19 cellular contexts compared by ENCODE assay signal in genomic region chr16:80669673-80670072, GRCh38.
DNase-seq lines count a peak whose midpoint lies in the region; ATAC-seq and TF ChIP-seq lines count a peak whose summit lies in the region.
"Had no signal": no experiment of that assay in that cellular context is flagged by ENCODE, and none has a peak within 500 bp of the region (broad histone marks: within the 10 kb centered on the region; RNA-seq: fewer than 3 reads in every experiment).

No MANE protein-coding gene starts in this region.

- 88 to 90% methylated on average over 5 to 6 of the region's 6 CpGs for WGBS in tibial nerve, 2 donors

- peaks cover 9% of the 10 kb centered on the region for H3K36me3 Mint-ChIP-seq in activated T-cell treated with anti-CD3 and anti-CD28 coated beads, Interleukin-2, amount 50 U/mL, for 24 hours (ENCODE audit: low read depth)
- H3K36me3 Mint-ChIP-seq in activated T-cell treated with anti-CD3 and anti-CD28 coated beads, Interleukin-2, amount 50 U/mL, for 4 hours (ENCODE audit: insufficient read depth), result peaks cover 6% of the 10 kb centered on the region
- H3K36me3 Mint-ChIP-seq in CD8-positive, alpha-beta T cell, result no peaks in the 10 kb centered on the region
- H3K36me3 Mint-ChIP-seq in activated naive CD8-positive, alpha-beta T cell treated with anti-CD3 and anti-CD28 coated beads for 36 hours, result peaks cover 8% of the 10 kb centered on the region
- H3K36me3 Mint-ChIP-seq in naive B cell, result no peaks in the 10 kb centered on the region

- no peak for TF ChIP-seq CTCF in CD8-positive, alpha-beta T cell (IDR thresholded peaks at IDR 0.05)
- TF ChIP-seq CTCF in tibial nerve (IDR thresholded peaks at IDR 0.05), result no peak

- intact Hi-C loops in CD8-positive, alpha-beta T cell (cut with DNase I, micrococcal nuclease), result no loop called here

- no peak for ATAC-seq in activated T-cell treated with anti-CD3 and anti-CD28 coated beads, Interleukin-2, amount 50 U/mL, for 4 hours
- ATAC-seq in CD8-positive, alpha-beta T cell, result no peak
- ATAC-seq in naive B cell (ENCODE audit: low read depth in 2 of 2) (no peak), HG02852 (IDR thresholded peaks at IDR 0.05; ENCODE audit: unreplicated experiment) (no peak)

- no peak for TF ChIP-seq POLR2A in tibial nerve (IDR thresholded peaks at IDR 0.05)

- no peaks in the 10 kb centered on the region for H3K36me3 ChIP-seq in CD8-positive, alpha-beta T cell (ENCODE audit: insufficient read depth, low read length)
- H3K36me3 ChIP-seq in tibial nerve, result no peaks in the 10 kb centered on the region

- H3K4me1 Mint-ChIP-seq in activated T-cell treated with anti-CD3 and anti-CD28 coated beads, Interleukin-2, amount 50 U/mL, for 24 hours (ENCODE audit: low read depth), result peaks cover 18% of the 10 kb centered on the region
- H3K4me1 Mint-ChIP-seq in activated T-cell treated with anti-CD3 and anti-CD28 coated beads, Interleukin-2, amount 50 U/mL, for 4 hours (ENCODE audit: low read depth), result peaks cover 14% of the 10 kb centered on the region
- peaks cover 13% of the 10 kb centered on the region for H3K4me1 Mint-ChIP-seq in CD8-positive, alpha-beta T cell (ENCODE audit: low read depth)
- H3K4me1 Mint-ChIP-seq in activated naive CD8-positive, alpha-beta T cell treated with anti-CD3 and anti-CD28 coated beads for 36 hours, result peaks cover 9% of the 10 kb centered on the region
- H3K4me1 Mint-ChIP-seq in naive B cell, result peaks cover 39 to 40% (median 39%) of the 10 kb centered on the region in 3 donors

- H3K27me3 Mint-ChIP-seq in activated T-cell treated with anti-CD3 and anti-CD28 coated beads, Interleukin-2, amount 50 U/mL, for 24 hours, result no peaks in the 10 kb centered on the region
- no peaks in the 10 kb centered on the region for H3K27me3 Mint-ChIP-seq in activated T-cell treated with anti-CD3 and anti-CD28 coated beads, Interleukin-2, amount 50 U/mL, for 4 hours (ENCODE audit: low read depth)
- H3K27me3 Mint-ChIP-seq in CD8-positive, alpha-beta T cell (ENCODE audit: low read depth), result no peaks in the 10 kb centered on the region
- H3K27me3 Mint-ChIP-seq in activated naive CD8-positive, alpha-beta T cell treated with anti-CD3 and anti-CD28 coated beads for 36 hours, result no peaks in the 10 kb centered on the region
- peaks cover 27 to 39% (median 39%) of the 10 kb centered on the region in 3 donors for H3K27me3 Mint-ChIP-seq in naive B cell

- TF ChIP-seq EP300 in tibial nerve (IDR thresholded peaks at IDR 0.05), result no peak

- no peak overlapping the region for H3K4me3 Mint-ChIP-seq in activated T-cell treated with anti-CD3 and anti-CD28 coated beads, Interleukin-2, amount 50 U/mL, for 24 hours
- no peak overlapping the region for H3K4me3 Mint-ChIP-seq in activated T-cell treated with anti-CD3 and anti-CD28 coated beads, Interleukin-2, amount 50 U/mL, for 4 hours
- H3K4me3 Mint-ChIP-seq in CD8-positive, alpha-beta T cell, result no peak overlapping the region
- H3K4me3 Mint-ChIP-seq in activated naive CD8-positive, alpha-beta T cell treated with anti-CD3 and anti-CD28 coated beads for 36 hours, result no peak overlapping the region
- H3K4me3 Mint-ChIP-seq in naive B cell, result peak overlapping the region in 3 of 8 donors; percentile 22 to 39 (median 24)

- DNase-seq in activated T-cell treated with anti-CD3 and anti-CD28 coated beads, Interleukin-2, amount 50 U/mL, for 24 hours, result no peak
- no peak for DNase-seq in activated T-cell treated with anti-CD3 and anti-CD28 coated beads, Interleukin-2, amount 50 U/mL, for 4 hours
- DNase-seq in CD8-positive, alpha-beta T cell, result no peak
- no peak for DNase-seq in activated naive CD8-positive, alpha-beta T cell treated with anti-CD3 and anti-CD28 coated beads for 36 hours
- no peak for DNase-seq in naive B cell
- DNase-seq in tibial nerve (ENCODE audit: low spot score in 2 of 2), result no peak
- no peak for DNase-seq in AG08396 (ENCODE audit: low spot score)
- DNase-seq: COR-L47, DMS 273 treated with DMSO at 0.1 percent for 48 hours, MV-4-11, NCI-H1694 treated with DMSO at 0.1 percent for 48 hours, NCI-H2107, NCI-H524, NCI-H82, PC-9, SIG-M5 had no signal

- no peaks in the 10 kb centered on the region for H3K9me3 ChIP-seq in CD8-positive, alpha-beta T cell (ENCODE audit: low read length)
- no peaks in the 10 kb centered on the region for H3K9me3 ChIP-seq in tibial nerve

- no peak overlapping the region for H3K27ac ChIP-seq in CD8-positive, alpha-beta T cell (ENCODE audit: low read depth, low read length)
- H3K27ac ChIP-seq in tibial nerve, result no peak overlapping the region
- H3K27ac ChIP-seq: KMS-11, PC-9, RWPE1 had no signal

- no peaks in the 10 kb centered on the region for H3K27me3 ChIP-seq in CD8-positive, alpha-beta T cell (ENCODE audit: insufficient read depth, low read length)
- no peaks in the 10 kb centered on the region for H3K27me3 ChIP-seq in tibial nerve

- POLR2A ChIA-PET in CD8-positive, alpha-beta T cell (lab: Charles Lee), result interaction anchor here (1.1 kb wide), 1 partner anchor 90 kb away, joined by 3 read pairs; no protein-coding TSS in a partner anchor

- H3K27ac Mint-ChIP-seq in activated T-cell treated with anti-CD3 and anti-CD28 coated beads, Interleukin-2, amount 50 U/mL, for 24 hours, result peak overlapping the region; percentile 79
- H3K27ac Mint-ChIP-seq in CD8-positive, alpha-beta T cell, result peak overlapping the region; percentile 1
- H3K27ac Mint-ChIP-seq in activated naive CD8-positive, alpha-beta T cell treated with anti-CD3 and anti-CD28 coated beads for 36 hours, result peak overlapping the region; percentile 79
- H3K27ac Mint-ChIP-seq in naive B cell, result peak overlapping the region in 4 of 6 donors; percentile 29 to 88 (median 68)

- H3K4me1 ChIP-seq in CD8-positive, alpha-beta T cell (ENCODE audit: insufficient read depth, low read length), result no peaks in the 10 kb centered on the region
- H3K4me1 ChIP-seq in tibial nerve, result no peaks in the 10 kb centered on the region

- H3K9me3 Mint-ChIP-seq in activated T-cell treated with anti-CD3 and anti-CD28 coated beads, Interleukin-2, amount 50 U/mL, for 24 hours, result peaks cover 8% of the 10 kb centered on the region
- peaks cover 4% of the 10 kb centered on the region for H3K9me3 Mint-ChIP-seq in activated T-cell treated with anti-CD3 and anti-CD28 coated beads, Interleukin-2, amount 50 U/mL, for 4 hours
- no peaks in the 10 kb centered on the region for H3K9me3 Mint-ChIP-seq in CD8-positive, alpha-beta T cell
- peaks cover 17% of the 10 kb centered on the region for H3K9me3 Mint-ChIP-seq in activated naive CD8-positive, alpha-beta T cell treated with anti-CD3 and anti-CD28 coated beads for 36 hours
- H3K9me3 Mint-ChIP-seq in naive B cell, result peaks cover 0 to 20% (median 16%) of the 10 kb centered on the region in 7 donors

- H3K4me3 ChIP-seq in CD8-positive, alpha-beta T cell (ENCODE audit: low read depth, low read length), result no peak overlapping the region
- no peak overlapping the region for H3K4me3 ChIP-seq in tibial nerve
- H3K4me3 ChIP-seq: PC-9 had no signal

- CTCF ChIA-PET in CD8-positive, alpha-beta T cell (lab: Charles Lee), result interaction anchor here (0.6 kb wide), 1 partner anchor 11 kb away, joined by 3 read pairs; no protein-coding TSS in a partner anchor

Comparison
In these comparisons a context has a peak if more than half of its experiments do, and no peak if none do; other contexts are left out.
1. H3K27ac Mint-ChIP-seq: peak in every context shown above with its lines; median percentile 79 in activated T-cell treated with anti-CD3 and anti-CD28 coated beads, Interleukin-2, amount 50 U/mL, for 24 hours; 79 in activated naive CD8-positive, alpha-beta T cell treated with anti-CD3 and anti-CD28 coated beads for 36 hours; 68 in naive B cell; 1 in CD8-positive, alpha-beta T cell.